In genomic region chr9:133406480-133407307, GRCh38 we compare ENCODE assay signal across 8 cellular contexts. TPM values are rescaled to one million over a fixed set of nuclear protein-coding genes. Genes with fewer than 3 reads are reported as not detected.
DNase-seq lines count a peak whose midpoint lies in the region; ATAC-seq lines count a peak whose summit lies in the region.

No MANE protein-coding gene starts in this region.

- peak; percentile 45 for DNase-seq in DMS153 treated with DMSO at 0.1 percent for 48 hours (lab: John Stamatoyannopoulos, UW; ENCODE audit: unreplicated experiment)
- peak; percentile 69 for DNase-seq in NCI-H460 (ENCODE audit: extremely low read depth, low read depth)
- peak; percentile 77 to 78 for DNase-seq in activated CD4-positive, alpha-beta T cell treated with anti-CD3 and anti-CD28 coated beads for 4 hours
- DNase-seq in central memory CD4-positive, alpha-beta T cell: peak; percentile 71
- DNase-seq in left lobe of liver (ENCODE audit: low spot score): peak; percentile 74
- DNase-seq in stimulated activated CD4-positive, alpha-beta T cell treated with anti-CD3 and anti-CD28 coated beads, Interleukin-4, amount 100 ng/mL, for 1 hour: peak; percentile 81

- peak; percentile 71 for ATAC-seq in HG02759 (IDR thresholded peaks at IDR 0.05; ENCODE audit: unreplicated experiment)
- peak; percentile 90 for ATAC-seq in left lobe of liver
- ATAC-seq in HG02623 (IDR thresholded peaks at IDR 0.05; ENCODE audit: unreplicated experiment): no peak

RNA-seq across cellular contexts. Expression of gene REXO4, which starts 11.1 kb away (rescaled TPM):
- total RNA-seq in NCI-H460 (2014; rRNA removed; shearing (Covaris generic)): 22.1 and 27.1 TPM in 2 replicates
- polyA plus RNA-seq in NCI-H460 (2014; cell fraction: nucleus; rRNA removed): 22.2 and 24.4 TPM in 2 replicates
- total RNA-seq in left lobe of liver: 12.3 TPM

RNA-seq across cellular contexts. Expression of gene ADAMTS13, which starts 15.5 kb away (rescaled TPM):
- total RNA-seq in NCI-H460 (2014; rRNA removed; shearing (Covaris generic)): 0.40 and 1.1 TPM in 2 replicates
- polyA plus RNA-seq in NCI-H460 (2014; cell fraction: nucleus; rRNA removed): 4.2 and 8.2 TPM in 2 replicates
- total RNA-seq in left lobe of liver: 21.4 TPM

RNA-seq across cellular contexts. Expression of gene STKLD1, which starts 30.5 kb away (rescaled TPM):
- total RNA-seq in NCI-H460 (2014; rRNA removed; shearing (Covaris generic)): 0.59 TPM in 1 of 2 replicates, not detected in the other
- polyA plus RNA-seq in NCI-H460 (2014; cell fraction: nucleus; rRNA removed): 0.56 TPM in 1 of 2 replicates, not detected in the other
- total RNA-seq in left lobe of liver: 0.83 TPM

RNA-seq across cellular contexts. Expression of gene SURF4, which starts 30.8 kb away (rescaled TPM):
- total RNA-seq in NCI-H460 (2014; rRNA removed; shearing (Covaris generic)): 212 and 214 TPM in 2 replicates
- 176 and 197 TPM in 2 replicates for polyA plus RNA-seq in NCI-H460 (2014; cell fraction: nucleus; rRNA removed)
- total RNA-seq in left lobe of liver: 225 TPM

RNA-seq across cellular contexts. Expression of gene SURF2, which starts 50.3 kb away (rescaled TPM):
- 51.3 and 52.6 TPM in 2 replicates for total RNA-seq in NCI-H460 (2014; rRNA removed; shearing (Covaris generic))
- 20.2 and 39.3 TPM in 2 replicates for polyA plus RNA-seq in NCI-H460 (2014; cell fraction: nucleus; rRNA removed)
- 9.0 TPM for total RNA-seq in left lobe of liver

Comparison
In these comparisons a context has a peak if more than half of its experiments do, and no peak if none do; other contexts are left out.
1. RNA of gene ADAMTS13, which starts 15.5 kb away (total RNA-seq): 21.4 TPM in left lobe of liver (single experiment); 0.40 to 1.1 TPM in NCI-H460; every median in the first group is over 10 times any median in the second.
2. Peak in every context shown above with its lines, with median percentiles within 50 percentile points of each other: DNase-seq.